In the genomic region with DNA sequence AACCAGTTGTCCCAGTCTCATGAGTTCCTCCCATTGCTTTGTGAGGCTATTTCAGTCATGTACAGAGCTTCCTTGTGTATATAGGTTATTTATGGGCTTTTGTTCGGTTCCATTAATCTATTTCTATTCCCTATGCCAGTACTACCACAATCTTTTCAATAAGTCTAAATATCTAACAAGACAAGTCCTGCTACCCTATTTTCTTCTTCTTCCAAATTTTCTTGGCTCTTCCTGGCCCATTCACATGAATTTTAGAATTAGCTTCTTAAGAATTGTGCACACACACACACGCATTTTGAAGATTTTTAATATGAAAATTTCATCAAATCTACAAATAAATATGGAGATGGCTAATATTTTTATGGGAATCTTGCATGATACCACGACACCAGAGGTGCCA, we compare ENCODE assay signal across 24 cellular contexts. TPM values are rescaled to one million over a fixed set of nuclear protein-coding genes. Genes with fewer than 3 reads are reported as not detected.
"Had no signal": no experiment of that assay in that cellular context is flagged by ENCODE, and none has a peak within 500 bp of the region (broad histone marks: within the 10 kb centered on the region; RNA-seq: fewer than 3 reads in every experiment).

No MANE protein-coding gene starts in this region.

- H3K27ac ChIP-seq: epithelial cell of prostate, esophagus squamous epithelium, gastrocnemius medialis, heart right ventricle, left lung, lower lobe of right lung had no signal

- H3K9me3 ChIP-seq: esophagus squamous epithelium, gastrocnemius medialis, heart right ventricle, left lung, lower lobe of right lung, mucosa of descending colon had no signal

- ATAC-seq: effector memory CD8-positive, alpha-beta T cell; esophagus mucosa; gastrocnemius medialis; heart right ventricle; left cardiac atrium; left lung; left ventricle myocardium superior; lower lobe of right lung; mucosa of descending colon; naive thymus-derived CD8-positive, alpha-beta T cell had no signal

- FAIRE-seq: keratinocyte had no signal

- DNase-seq: cortex of kidney; effector CD8-positive, alpha-beta T cell; effector memory CD8-positive, alpha-beta T cell; endodermal cell; erythroblast; esophagus squamous epithelium; foreskin fibroblast; foreskin melanocyte; gastrocnemius medialis; glutamatergic neuron; head of caudate nucleus; heart right ventricle; hippocampal formation; left cardiac atrium; left lung; left ventricle myocardium superior; lower lobe of right lung; mesenchymal stem cell; mucosa of descending colon; naive B cell; naive thymus-derived CD8-positive, alpha-beta T cell had no signal

- H3K27me3 ChIP-seq: esophagus squamous epithelium, gastrocnemius medialis, heart right ventricle, left lung had no signal

- H3K36me3 ChIP-seq: esophagus squamous epithelium, gastrocnemius medialis, heart right ventricle, left lung, lower lobe of right lung had no signal

- H3K4me1 ChIP-seq: esophagus squamous epithelium, gastrocnemius medialis, left lung, lower lobe of right lung had no signal

- H3K4me3 ChIP-seq: esophagus squamous epithelium, gastrocnemius medialis, heart right ventricle, left lung, lower lobe of right lung, mucosa of descending colon had no signal

RNA-seq across cellular contexts. Expression of a gene that starts 33.8 kb away (rescaled TPM):
- polyA plus RNA-seq: naive thymus-derived CD8-positive, alpha-beta T cell had no signal
